36 cellular contexts compared by ENCODE assay signal in genomic region chr12:65968359-65968758, GRCh38.
"Had no signal": no experiment of that assay in that cellular context is flagged by ENCODE, and none has a peak within 500 bp of the region (broad histone marks: within the 10 kb centered on the region; RNA-seq: fewer than 3 reads in every experiment).

No MANE protein-coding gene starts in this region.

- H3K4me3 Mint-ChIP-seq: activated CD4-positive, alpha-beta memory T cell treated with anti-CD3 and anti-CD28 coated beads, Interleukin-2, amount 10 ng/mL, durations not matched to agents 7 days and 5 days; activated CD4-positive, alpha-beta T cell treated with anti-CD3 and anti-CD28 coated beads, Interleukin-2, amount 10 ng/mL, durations not matched to agents 7 days and 5 days; activated T-cell treated with anti-CD3 and anti-CD28 coated beads, Interleukin-2, amount 50 U/mL, for 4 hours; activated T-helper 17 cell treated with anti-CD3 and anti-CD28 coated beads, Interleukin-2, amount 50 U/mL, for 72 hours; immature natural killer cell; neural progenitor cell; stimulated activated memory B cell treated with anti-CD40 and anti-IgM and Interleukin-4, amounts not matched to agents 10 μg/mL and 1 μg/mL and 100 μg/mL, for 72 hours; stimulated activated naive CD8-positive, alpha-beta T cell treated with anti-CD3 and anti-CD28 coated beads, Interleukin-15, amount 100 ng/mL, for 72 hours; WTC11 had no signal

- H2AFZ ChIP-seq: neural progenitor cell, parathyroid adenoma had no signal

- H3K27me3 ChIP-seq: cardiac muscle cell, neural progenitor cell, thyroid gland, upper lobe of left lung, vagina had no signal

- H3K27ac ChIP-seq: cardiac muscle cell, coronary artery, dorsolateral prefrontal cortex, lower lobe of right lung, neural progenitor cell, parathyroid adenoma, psoas muscle, thyroid gland, upper lobe of left lung, vagina had no signal

- H3K4me2 ChIP-seq: neural progenitor cell, smooth muscle cell had no signal

- H3K27ac Mint-ChIP-seq: activated CD4-positive, alpha-beta memory T cell treated with anti-CD3 and anti-CD28 coated beads, Interleukin-2, amount 10 ng/mL, durations not matched to agents 7 days and 5 days; activated CD4-positive, alpha-beta T cell treated with anti-CD3 and anti-CD28 coated beads, Interleukin-2, amount 10 ng/mL, durations not matched to agents 7 days and 5 days; activated T-helper 17 cell treated with anti-CD3 and anti-CD28 coated beads, Interleukin-2, amount 50 U/mL, for 72 hours; immature natural killer cell; natural killer cell; neural progenitor cell; stimulated activated memory B cell treated with anti-CD40 and anti-IgM and Interleukin-4, amounts not matched to agents 10 μg/mL and 1 μg/mL and 100 μg/mL, for 72 hours; WTC11 had no signal

- H3K4me1 Mint-ChIP-seq: activated CD4-positive, alpha-beta memory T cell treated with anti-CD3 and anti-CD28 coated beads, Interleukin-2, amount 10 ng/mL, durations not matched to agents 7 days and 5 days; activated CD4-positive, alpha-beta T cell treated with anti-CD3 and anti-CD28 coated beads, Interleukin-2, amount 10 ng/mL, durations not matched to agents 7 days and 5 days; neural progenitor cell; stimulated activated memory B cell treated with anti-CD40 and anti-IgM and Interleukin-4, amounts not matched to agents 10 μg/mL and 1 μg/mL and 100 μg/mL, for 72 hours; stimulated activated naive CD8-positive, alpha-beta T cell treated with anti-CD3 and anti-CD28 coated beads, Interleukin-15, amount 100 ng/mL, for 72 hours had no signal

- H3K36me3 Mint-ChIP-seq: immature natural killer cell; natural killer cell; stimulated activated memory B cell treated with anti-CD40 and anti-IgM and Interleukin-4, amounts not matched to agents 10 μg/mL and 1 μg/mL and 100 μg/mL, for 72 hours had no signal

- H3K9me3 ChIP-seq: lower lobe of right lung, psoas muscle, thyroid gland, upper lobe of left lung, vagina had no signal

- ATAC-seq: activated T-cell treated with anti-CD3 and anti-CD28 coated beads, Interleukin-2, amount 50 U/mL, for 4 hours; activated T-helper 17 cell treated with anti-CD3 and anti-CD28 coated beads, Interleukin-2, amount 50 U/mL, for 72 hours; left lobe of liver; lower lobe of right lung; natural killer cell; psoas muscle; stimulated activated memory B cell treated with anti-CD40 and anti-IgM and Interleukin-4, amounts not matched to agents 10 μg/mL and 1 μg/mL and 100 μg/mL, for 72 hours; stimulated activated naive CD8-positive, alpha-beta T cell treated with anti-CD3 and anti-CD28 coated beads, Interleukin-15, amount 100 ng/mL, for 72 hours; WTC11 had no signal

- H3K4me1 ChIP-seq: lower lobe of right lung, neural progenitor cell, parathyroid adenoma, psoas muscle, thyroid gland, upper lobe of left lung, vagina had no signal

- DNase-seq: activated CD4-positive, alpha-beta memory T cell treated with anti-CD3 and anti-CD28 coated beads, Interleukin-2, amount 10 ng/mL, durations not matched to agents 7 days and 5 days; activated CD4-positive, alpha-beta T cell treated with anti-CD3 and anti-CD28 coated beads for 1 hour; activated CD4-positive, alpha-beta T cell treated with anti-CD3 and anti-CD28 coated beads, Interleukin-2, amount 10 ng/mL, durations not matched to agents 7 days and 5 days; activated gamma-delta T cell treated with Interleukin-2 at 50 U/mL for 16 hours; activated naive CD4-positive, alpha-beta T cell treated with anti-CD3 and anti-CD28 coated beads, Interleukin-2, amount 50 U/mL, for 16 hours; activated T-cell treated with anti-CD3 and anti-CD28 coated beads, Interleukin-2, amount 50 U/mL, for 4 hours; amygdala; dorsolateral prefrontal cortex; effector memory CD4-positive, alpha-beta T cell; head of caudate nucleus; hypothalamus; immature natural killer cell; kidney glomerular epithelial cell; lower lobe of right lung; mesendoderm; natural killer cell; occipital lobe; psoas muscle; stimulated activated CD4-positive, alpha-beta T cell treated with anti-CD3 and anti-CD28 coated beads, Interleukin-1b, Interleukin-23, amount 100 ng/mL, for 48 hours; stimulated activated CD4-positive, alpha-beta T cell treated with anti-CD3 and anti-CD28 coated beads, Interleukin-4, amount 100 ng/mL, for 4 hours; stimulated activated CD8-positive, alpha-beta memory T cell treated with anti-CD3 and anti-CD28 coated beads, Interleukin-4, amount 100 ng/mL, for 48 hours; stimulated activated naive CD8-positive, alpha-beta T cell treated with anti-CD3 and anti-CD28 coated beads, Interleukin-15, amount 100 ng/mL, for 72 hours; substantia nigra; T-helper 2 cell; thyroid gland; upper lobe of left lung had no signal

- H3K36me3 ChIP-seq: cardiac muscle cell, lower lobe of right lung, neural progenitor cell, thyroid gland, upper lobe of left lung, vagina had no signal

- H3K9me3 Mint-ChIP-seq: activated CD4-positive, alpha-beta memory T cell treated with anti-CD3 and anti-CD28 coated beads, Interleukin-2, amount 10 ng/mL, durations not matched to agents 7 days and 5 days; activated CD4-positive, alpha-beta T cell treated with anti-CD3 and anti-CD28 coated beads, Interleukin-2, amount 10 ng/mL, durations not matched to agents 7 days and 5 days; activated T-cell treated with anti-CD3 and anti-CD28 coated beads, Interleukin-2, amount 50 U/mL, for 4 hours; activated T-helper 17 cell treated with anti-CD3 and anti-CD28 coated beads, Interleukin-2, amount 50 U/mL, for 72 hours; immature natural killer cell; natural killer cell; neural progenitor cell; stimulated activated memory B cell treated with anti-CD40 and anti-IgM and Interleukin-4, amounts not matched to agents 10 μg/mL and 1 μg/mL and 100 μg/mL, for 72 hours; stimulated activated naive CD8-positive, alpha-beta T cell treated with anti-CD3 and anti-CD28 coated beads, Interleukin-15, amount 100 ng/mL, for 72 hours; WTC11 had no signal

- H3K4me3 ChIP-seq: cardiac muscle cell, coronary artery, dorsolateral prefrontal cortex, lower lobe of right lung, neural progenitor cell, psoas muscle, smooth muscle cell, thyroid gland, upper lobe of left lung, vagina had no signal

- H3K79me2 ChIP-seq: parathyroid adenoma had no signal

- H3K9ac ChIP-seq: neural progenitor cell, parathyroid adenoma had no signal
